Comparison of ENCODE assay signal across 18 cellular contexts in genomic region chr2:239305222-239305575, GRCh38.
DNase-seq lines count a peak whose midpoint lies in the region; ATAC-seq and TF ChIP-seq lines count a peak whose summit lies in the region.
"Had no signal": no experiment of that assay in that cellular context is flagged by ENCODE, and none has a peak within 500 bp of the region (broad histone marks: within the 10 kb centered on the region; RNA-seq: fewer than 3 reads in every experiment).

No MANE protein-coding gene starts in this region.

- no peaks in the 10 kb centered on the region for H3K9me3 ChIP-seq in BLaER1
- H3K9me3 ChIP-seq in Peyer's patch: no peaks in the 10 kb centered on the region
- H3K9me3 ChIP-seq: pancreas had no signal

- peak in 2 of 3 donors; percentile 40 to 42 for DNase-seq in Peyer's patch
- DNase-seq in left cardiac atrium: peak; percentile 17
- no peak for DNase-seq in AG08395 (ENCODE audit: low spot score)
- DNase-seq in glomerular visceral epithelial cell (ENCODE audit: extremely low spot score): no peak
- DNase-seq in activated CD8-positive, alpha-beta memory T cell treated with anti-CD3 and anti-CD28 coated beads for 24 hours: no peak
- DNase-seq: activated CD4-positive, alpha-beta memory T cell treated with anti-CD3 and anti-CD28 coated beads for 36 hours; activated naive CD8-positive, alpha-beta T cell treated with anti-CD3 and anti-CD28 coated beads, Interleukin-2, amount 50 U/mL, for 24 hours; caudate nucleus; effector CD4-positive, alpha-beta T cell; hippocampal formation; stimulated activated CD4-positive, alpha-beta T cell treated with anti-CD3 and anti-CD28 coated beads, Interleukin-12 subunit alpha, Interleukin-12 subunit beta, amount 100 ng/mL, for 4 hours; stimulated activated naive B cell treated with anti-CD40 and anti-IgM and Interleukin-4, amounts not matched to agents 10 μg/mL and 1 μg/mL and 100 μg/mL, for 72 hours; T-helper 1 cell had no signal

- ATAC-seq in left cardiac atrium (no peak), GM21825 (IDR thresholded peaks at IDR 0.05; ENCODE audit: unreplicated experiment) (no peak)
- ATAC-seq: activated naive CD8-positive, alpha-beta T cell treated with anti-CD3 and anti-CD28 coated beads, Interleukin-2, amount 50 U/mL, for 24 hours; stimulated activated naive B cell treated with anti-CD40 and anti-IgM and Interleukin-4, amounts not matched to agents 10 μg/mL and 1 μg/mL and 100 μg/mL, for 72 hours had no signal

- H3K27ac ChIP-seq in BLaER1 (peak overlapping the region; percentile 87), Peyer's patch (peak overlapping the region in 1 of 4 donors; percentile 51), rectal smooth muscle tissue (ENCODE audit: low read depth, low read length) (peak overlapping the region; percentile 59)
- H3K27ac ChIP-seq: RWPE1 had no signal

- intact Hi-C loops in left cardiac atrium (cut with DNase I): no loop called here

- TF ChIP-seq CTCF in Peyer's patch (IDR thresholded peaks at IDR 0.05): no peak

- H3K27me3 ChIP-seq in BLaER1 (no peaks in the 10 kb centered on the region), Peyer's patch (no peaks in the 10 kb centered on the region), rectal smooth muscle tissue (ENCODE audit: control insufficient read depth, insufficient read depth, low read length) (no peaks in the 10 kb centered on the region)
- H3K27me3 ChIP-seq: pancreas had no signal

- H3K9ac ChIP-seq in BLaER1 (peak overlapping the region; percentile 53), rectal smooth muscle tissue (ENCODE audit: low read length) (no peak overlapping the region)

- peaks cover 100% of the 10 kb centered on the region for H3K4me1 ChIP-seq in BLaER1
- peaks cover 0 to 49% (median 5%) of the 10 kb centered on the region in 4 donors for H3K4me1 ChIP-seq in Peyer's patch
- H3K4me1 ChIP-seq in rectal smooth muscle tissue (ENCODE audit: control insufficient read depth, insufficient read depth, low read length): peaks cover 62% of the 10 kb centered on the region

- H3K4me2 ChIP-seq in BLaER1: peak overlapping the region; percentile 75

- TF ChIP-seq POLR2A in Peyer's patch (IDR thresholded peaks at IDR 0.05): no peak

- H4K20me1 ChIP-seq in BLaER1: peaks cover 56% of the 10 kb centered on the region

- H3K36me3 ChIP-seq in BLaER1: 0 out of 2 replicates have a peak, but pooled peaks cover 6% of the 10 kb centered on the region
- H3K36me3 ChIP-seq in Peyer's patch: no peaks in the 10 kb centered on the region
- no peaks in the 10 kb centered on the region for H3K36me3 ChIP-seq in rectal smooth muscle tissue (ENCODE audit: control insufficient read depth, insufficient read depth, low read length)
- H3K36me3 ChIP-seq: pancreas had no signal

- H3K4me3 ChIP-seq in BLaER1 (no peak overlapping the region), Peyer's patch (no peak overlapping the region), rectal smooth muscle tissue (ENCODE audit: low read length) (peak overlapping the region; percentile 11)
- H3K4me3 ChIP-seq: pancreas had no signal

Comparison
In these comparisons a context has a peak if more than half of its experiments do, and no peak if none do; other contexts are left out.
1. DNase-seq: peak in Peyer's patch (2 of 3) and left cardiac atrium (single experiment); none in AG08395 (single experiment), glomerular visceral epithelial cell (single experiment) and activated CD8-positive, alpha-beta memory T cell treated with anti-CD3 and anti-CD28 coated beads for 24 hours (single experiment).